8 cellular contexts compared by ENCODE assay signal in genomic region chr2:68158134-68158447, GRCh38. TPM values are rescaled to one million over a fixed set of nuclear protein-coding genes. Genes with fewer than 3 reads are reported as not detected.
A peak's percentile ranks its signal among the peaks of the same experiment; 100 is the strongest.
DNase-seq lines count a peak whose midpoint lies in the region; ATAC-seq and TF ChIP-seq lines count a peak whose summit lies in the region.

No MANE protein-coding gene starts in this region.

- H3K9me3 ChIP-seq in GM23248 (ENCODE audit: low read depth) (no peaks in the 10 kb centered on the region), skeletal muscle tissue (ENCODE audit: control insufficient read depth in 3 of 3, low read length in 3 of 3) (no peaks in the 10 kb centered on the region)

- DNase-seq in GM23248 (no peak), glutamatergic neuron (no peak), AML-193 (lab: John Stamatoyannopoulos, UW) (no peak)

- H3K27me3 ChIP-seq in GM23248 (replicated peaks; ENCODE audit: insufficient read depth) (no peaks in the 10 kb centered on the region), skeletal muscle tissue (ENCODE audit: control insufficient read depth in 3 of 3, insufficient read depth in 3 of 3, low read length in 3 of 3) (no peaks in the 10 kb centered on the region)

- H2AFZ ChIP-seq in GM23248: peak overlapping the region; percentile 95

- H3K4me1 ChIP-seq in GM23248 (ENCODE audit: insufficient read depth) (peaks cover 12% of the 10 kb centered on the region), skeletal muscle tissue (ENCODE audit: control insufficient read depth in 3 of 3, insufficient read depth in 3 of 3, low read length in 3 of 3) (peaks cover 24 to 27% (median 26%) of the 10 kb centered on the region in 3 donors)

- peak overlapping the region; percentile 95 for H3K4me3 Mint-ChIP-seq in glutamatergic neuron (ENCODE audit: unreplicated experiment)

- TF ChIP-seq CTCF in WI38 (IDR thresholded peaks at IDR 0.05; ENCODE audit: low read depth, low read length) (no peak), glutamatergic neuron (IDR thresholded peaks at IDR 0.05; ENCODE audit: partially characterized antibody, unreplicated experiment) (peak; percentile 5)

- ATAC-seq in HG03135 (IDR thresholded peaks at IDR 0.05; ENCODE audit: unreplicated experiment) (no peak), HG02678 (IDR thresholded peaks at IDR 0.05; ENCODE audit: unreplicated experiment) (no peak), HG02870 (IDR thresholded peaks at IDR 0.05; ENCODE audit: unreplicated experiment) (no peak)

- H3K36me3 ChIP-seq in GM23248 (ENCODE audit: low read depth) (peaks cover 28% of the 10 kb centered on the region), skeletal muscle tissue (ENCODE audit: control insufficient read depth in 3 of 3, insufficient read depth in 3 of 3, low read length in 3 of 3) (peaks cover 9 to 27% (median 21%) of the 10 kb centered on the region in 3 donors)

- H3F3A ChIP-seq in GM23248 (ENCODE audit: insufficient read depth): no peaks in the 10 kb centered on the region

- H3K9ac ChIP-seq in GM23248: peak overlapping the region; percentile 93
- H3K9ac ChIP-seq in skeletal muscle tissue (ENCODE audit: low read depth in 1 of 3, low read length in 3 of 3): peak overlapping the region; percentile 92 to 97 (median 96)

- 0% methylated on average over 7 of the region's 7 CpGs for WGBS in GM23248 (ENCODE audit: low coverage in 1 of 2, low lambda C conversion rate in 2 of 2, missing lambda C conversion rate in 2 of 2), 2 experiments

- peaks cover 9% of the 10 kb centered on the region for H3K9me3 Mint-ChIP-seq in glutamatergic neuron (ENCODE audit: unreplicated experiment)

- no peaks in the 10 kb centered on the region for H3K9me2 ChIP-seq in GM23248 (ENCODE audit: insufficient read depth)

- no peaks in the 10 kb centered on the region for H4K20me1 ChIP-seq in GM23248 (ENCODE audit: insufficient read depth)

- peaks cover 4% of the 10 kb centered on the region for H3K27me3 Mint-ChIP-seq in glutamatergic neuron (ENCODE audit: unreplicated experiment)

- H3K27ac ChIP-seq in GM23248 (peak overlapping the region; percentile 89), skeletal muscle tissue (ENCODE audit: low read depth, low read length) (peak overlapping the region; percentile 99)

- in situ Hi-C loops in GM23248 (cut with MboI): no loop called here

- peak overlapping the region; percentile 89 for H3K4me3 ChIP-seq in GM23248
- peak overlapping the region; percentile 93 for H3K4me3 ChIP-seq in WI38 (ENCODE audit: low read depth, low read length)
- H3K4me3 ChIP-seq in skeletal muscle tissue (ENCODE audit: low read length in 3 of 3): peak overlapping the region; percentile 98 to 100 (median 98)

- peaks cover 89% of the 10 kb centered on the region for H3K79me2 ChIP-seq in GM23248 (ENCODE audit: insufficient read depth)

- H3K36me3 Mint-ChIP-seq in glutamatergic neuron (ENCODE audit: unreplicated experiment): no peaks in the 10 kb centered on the region

- H3K4me2 ChIP-seq in GM23248 (ENCODE audit: unreplicated experiment): peak overlapping the region; percentile 97

- H3K4me1 Mint-ChIP-seq in glutamatergic neuron (ENCODE audit: low read depth, unreplicated experiment): peaks cover 8% of the 10 kb centered on the region

- H3K27ac Mint-ChIP-seq in glutamatergic neuron (ENCODE audit: unreplicated experiment): peak overlapping the region; percentile 99

RNA-seq across cellular contexts. Expression of gene PNO1, which starts 0.4 kb away (rescaled TPM):
- 12.6 and 14.5 TPM in 2 replicates for total RNA-seq in GM23248 (2014; rRNA removed; shearing (Covaris generic))
- 22.5 and 23.3 TPM in 2 replicates for polyA plus RNA-seq in GM23248 (2016; fragmentation: Nextera tagmentation; extraction: Ambion mirVana)
- total RNA-seq in glutamatergic neuron (ENCODE audit: unreplicated experiment) (11.0 TPM), skeletal muscle tissue (11.0 TPM)
